Comparison of ENCODE assay signal across 10 cellular contexts in the genomic region with DNA sequence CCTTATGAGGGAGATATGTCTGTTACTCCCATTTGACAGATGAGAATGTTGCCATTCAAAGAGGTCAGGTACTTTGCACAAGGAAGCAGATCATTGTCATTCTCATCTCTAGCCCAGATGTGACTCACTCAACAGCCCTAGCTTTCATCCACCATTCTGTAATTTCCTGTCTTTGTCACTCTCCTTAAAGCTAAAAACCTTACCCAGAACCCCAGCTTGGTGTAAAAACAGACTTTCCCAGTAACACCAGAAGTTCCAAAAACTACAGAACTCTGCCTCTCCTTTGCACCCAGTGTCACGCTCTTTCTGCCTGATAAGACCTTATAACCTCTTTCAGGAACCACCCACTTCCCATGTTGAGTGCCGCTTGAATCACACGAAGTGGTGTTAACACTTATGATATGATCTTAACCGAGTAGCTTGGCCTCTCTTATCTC.
DNase-seq lines count a peak whose midpoint lies in the region; ATAC-seq and TF ChIP-seq lines count a peak whose summit lies in the region.
"Had no signal": no experiment of that assay in that cellular context is flagged by ENCODE, and none has a peak within 500 bp of the region (broad histone marks: within the 10 kb centered on the region; RNA-seq: fewer than 3 reads in every experiment).

No MANE protein-coding gene starts in this region.

- peaks cover 4% of the 10 kb centered on the region for H3K27me3 Mint-ChIP-seq in activated CD4-positive, alpha-beta T cell treated with anti-CD3 and anti-CD28 coated beads for 36 hours
- H3K27me3 Mint-ChIP-seq in natural killer cell treated with Interleukin-12 subunit alpha and Interleukin-12 subunit beta and Interleukin-15 and Interleukin-18, amount 100 ng/mL, for 72 hours, result no peaks in the 10 kb centered on the region

- H3K4me3 Mint-ChIP-seq in activated CD4-positive, alpha-beta T cell treated with anti-CD3 and anti-CD28 coated beads for 36 hours, result peak overlapping the region; percentile 21
- peak overlapping the region; percentile 71 for H3K4me3 Mint-ChIP-seq in natural killer cell treated with Interleukin-12 subunit alpha and Interleukin-12 subunit beta and Interleukin-15 and Interleukin-18, amount 100 ng/mL, for 72 hours

- CTCF ChIA-PET in activated CD4-positive, alpha-beta T cell treated with anti-CD3 and anti-CD28 coated beads for 36 hours (lab: Charles Lee), result interaction anchor here (0.6 to 1.4 kb wide), 6 partner anchors 10 to 131 kb away, joined by 3 to 4 read pairs (median 3); no protein-coding TSS in a partner anchor

- peak; percentile 95 for ATAC-seq in activated CD4-positive, alpha-beta T cell treated with anti-CD3 and anti-CD28 coated beads for 36 hours
- peak; percentile 97 to 98 for ATAC-seq in natural killer cell treated with Interleukin-12 subunit alpha and Interleukin-12 subunit beta and Interleukin-15 and Interleukin-18, amount 100 ng/mL, for 72 hours
- ATAC-seq in upper lobe of right lung, result peak; percentile 57
- ATAC-seq: SK-N-SH treated with all-trans-retinoic acid at 6 μM for 48 hours had no signal

- POLR2A ChIA-PET in activated CD4-positive, alpha-beta T cell treated with anti-CD3 and anti-CD28 coated beads for 36 hours (lab: Charles Lee), result interaction anchor here (0.6 to 1.8 kb wide), 5 partner anchors 14 to 89 kb away, joined by 3 to 14 read pairs (median 5); a partner anchor contains a TSS

- H3K36me3 Mint-ChIP-seq in activated CD4-positive, alpha-beta T cell treated with anti-CD3 and anti-CD28 coated beads for 36 hours (ENCODE audit: low read depth), result peaks cover 5% of the 10 kb centered on the region
- peaks cover 39% of the 10 kb centered on the region for H3K36me3 Mint-ChIP-seq in natural killer cell treated with Interleukin-12 subunit alpha and Interleukin-12 subunit beta and Interleukin-15 and Interleukin-18, amount 100 ng/mL, for 72 hours

- no peaks in the 10 kb centered on the region for H3K36me3 ChIP-seq in upper lobe of right lung

- no peak for TF ChIP-seq CTCF in upper lobe of right lung (IDR thresholded peaks at IDR 0.05)
- TF ChIP-seq CTCF in GM13977 (IDR thresholded peaks at IDR 0.05; ENCODE audit: extremely low read depth, insufficient read depth, missing control alignments), result no peak

- no peak overlapping the region for H3K27ac ChIP-seq in upper lobe of right lung

- in situ Hi-C loops in GM13977 (cut with MboI; ENCODE audit: low pct_unique_long_range_greater_than_20kb, low sequenced_read_pairs, unreplicated experiment), result no loop called here

- H3K9me3 Mint-ChIP-seq in activated CD4-positive, alpha-beta T cell treated with anti-CD3 and anti-CD28 coated beads for 36 hours (ENCODE audit: low read depth), result peaks cover 17% of the 10 kb centered on the region
- H3K9me3 Mint-ChIP-seq in natural killer cell treated with Interleukin-12 subunit alpha and Interleukin-12 subunit beta and Interleukin-15 and Interleukin-18, amount 100 ng/mL, for 72 hours, result peaks cover 10% of the 10 kb centered on the region

- H3K4me3 ChIP-seq in upper lobe of right lung, result no peak overlapping the region

- peaks cover 32% of the 10 kb centered on the region for H3K4me1 Mint-ChIP-seq in activated CD4-positive, alpha-beta T cell treated with anti-CD3 and anti-CD28 coated beads for 36 hours
- H3K4me1 Mint-ChIP-seq in natural killer cell treated with Interleukin-12 subunit alpha and Interleukin-12 subunit beta and Interleukin-15 and Interleukin-18, amount 100 ng/mL, for 72 hours (ENCODE audit: low read depth in 2 of 2), result peaks cover 66 to 82% of the 10 kb centered on the region in 2 donors

- H3K27me3 ChIP-seq in upper lobe of right lung, result no peaks in the 10 kb centered on the region

- H3K4me1 ChIP-seq in upper lobe of right lung, result no peaks in the 10 kb centered on the region

- no peaks in the 10 kb centered on the region for H3K9me3 ChIP-seq in upper lobe of right lung

- intact Hi-C loops in activated CD4-positive, alpha-beta T cell treated with anti-CD3 and anti-CD28 coated beads for 36 hours (cut with DNase I, micrococcal nuclease), result loop anchor here (1.0 to 5.0 kb wide), 7 partner anchors 14 to 1631 kb away; a partner anchor contains a TSS
- intact Hi-C loops in upper lobe of right lung (cut with DNase I), result no loop called here

- peak; percentile 76 for DNase-seq in activated CD4-positive, alpha-beta T cell treated with anti-CD3 and anti-CD28 coated beads for 36 hours
- no peak for DNase-seq in activated CD4-positive, alpha-beta T cell treated with anti-CD3 and anti-CD28 coated beads for 1 hour
- DNase-seq in activated T-cell treated with anti-CD3 and anti-CD28 coated beads, Interleukin-2, amount 50 U/mL, for 48 hours, result peak; percentile 64 to 66
- peak; percentile 84 for DNase-seq in natural killer cell treated with Interleukin-12 subunit alpha and Interleukin-12 subunit beta and Interleukin-15 and Interleukin-18, amount 100 ng/mL, for 72 hours (ENCODE audit: low spot score)
- DNase-seq in upper lobe of right lung, result no peak
- DNase-seq in KG1 (lab: John Stamatoyannopoulos, UW), result no peak
- DNase-seq in cerebellum (ENCODE audit: low spot score), result no peak
- no peak for DNase-seq in GM13977 (ENCODE audit: low spot score)
- DNase-seq: NCI-H2081 had no signal

- H3K27ac Mint-ChIP-seq in activated CD4-positive, alpha-beta T cell treated with anti-CD3 and anti-CD28 coated beads for 36 hours, result peak overlapping the region; percentile 95
- H3K27ac Mint-ChIP-seq in natural killer cell treated with Interleukin-12 subunit alpha and Interleukin-12 subunit beta and Interleukin-15 and Interleukin-18, amount 100 ng/mL, for 72 hours, result peak overlapping the region; percentile 87 to 92

Comparison
In these comparisons a context has a peak if more than half of its experiments do, and no peak if none do; other contexts are left out.
1. DNase-seq: peak in activated CD4-positive, alpha-beta T cell treated with anti-CD3 and anti-CD28 coated beads for 36 hours (single experiment), activated T-cell treated with anti-CD3 and anti-CD28 coated beads, Interleukin-2, amount 50 U/mL, for 48 hours (2 of 2) and natural killer cell treated with Interleukin-12 subunit alpha and Interleukin-12 subunit beta and Interleukin-15 and Interleukin-18, amount 100 ng/mL, for 72 hours (single experiment); none in activated CD4-positive, alpha-beta T cell treated with anti-CD3 and anti-CD28 coated beads for 1 hour (single experiment), upper lobe of right lung (single experiment), KG1 (single experiment), cerebellum (single experiment) and GM13977 (single experiment).
2. Peak in every context shown above with its lines, with median percentiles within 50 percentile points of each other: ATAC-seq.